13 cellular contexts compared by ENCODE assay signal in genomic region chr2:24269270-24269669, GRCh38.
DNase-seq lines count a peak whose midpoint lies in the region; ATAC-seq, FAIRE-seq and TF ChIP-seq lines count a peak whose summit lies in the region.
"Had no signal": no experiment of that assay in that cellular context is flagged by ENCODE, and none has a peak within 500 bp of the region (broad histone marks: within the 10 kb centered on the region; RNA-seq: fewer than 3 reads in every experiment).

No MANE protein-coding gene starts in this region.

- H4K20me1 ChIP-seq in GM23248 (ENCODE audit: insufficient read depth) (no peaks in the 10 kb centered on the region), HepG2 (ENCODE audit: insufficient read depth, low read length) (no peaks in the 10 kb centered on the region)
- H4K20me1 ChIP-seq: BLaER1 had no signal

- peak; percentile 88 for ATAC-seq in HepG2
- no peak for ATAC-seq in GM21723 (IDR thresholded peaks at IDR 0.05; ENCODE audit: unreplicated experiment)
- ATAC-seq in HG02588 (IDR thresholded peaks at IDR 0.05; ENCODE audit: unreplicated experiment), result no peak
- ATAC-seq: Right ventricle myocardium inferior had no signal

- intact Hi-C loops in A673 (cut with micrococcal nuclease; ENCODE audit: unreplicated experiment), result no loop called here
- intact Hi-C loops in HepG2 (cut with micrococcal nuclease; ENCODE audit: unreplicated experiment), result no loop called here
- intact Hi-C loops in spleen (cut with DNase I; ENCODE audit: low total_unique reads), result no loop called here

- no peaks in the 10 kb centered on the region for H3K36me3 ChIP-seq in A673 (ENCODE audit: insufficient read depth, low read length, poor library complexity, severe bottlenecking)
- peaks cover 14% of the 10 kb centered on the region for H3K36me3 ChIP-seq in GM23248 (ENCODE audit: low read depth)
- H3K36me3 ChIP-seq in HepG2 (replicated peaks in 1 of 2; ENCODE audit: control insufficient read depth in 1 of 2, insufficient read depth in 2 of 2, low read length in 2 of 2), result peaks cover 0 to 38% of the 10 kb centered on the region in 2 experiments
- H3K36me3 ChIP-seq in spleen, result peaks cover 3 to 100% (median 69%) of the 10 kb centered on the region in 6 donors

- no peak overlapping the region for H3K4me3 ChIP-seq in A673 (ENCODE audit: low read depth, low read length, poor library complexity, severe bottlenecking)
- no peak overlapping the region for H3K4me3 ChIP-seq in GM23248
- H3K4me3 ChIP-seq in HepG2 (replicated peaks in 1 of 3; ENCODE audit: insufficient read depth in 1 of 3, low read depth in 2 of 3, low read length in 3 of 3), result no peak overlapping the region
- no peak overlapping the region for H3K4me3 ChIP-seq in spleen
- H3K4me3 ChIP-seq: BLaER1 had no signal

- FAIRE-seq in HepG2 (lab: Jason Lieb, UNC), result peak; percentile 58
- FAIRE-seq: islet of Langerhans had no signal

- no peak for TF ChIP-seq EP300 in HepG2 (IDR thresholded peaks at IDR 0.05; ENCODE audit: low read depth in 2 of 2, low read length in 2 of 2)
- no peak for TF ChIP-seq EP300 in HepG2 (CRISPR knock-in tag; IDR thresholded peaks at IDR 0.05; ENCODE audit: borderline replicate concordance)

- TF ChIP-seq POLR2A in HepG2 (IDR thresholded peaks at IDR 0.05; ENCODE audit: insufficient read depth in 1 of 2, low read depth in 2 of 2, low read length in 2 of 2) (no peak), spleen (IDR thresholded peaks at IDR 0.05) (no peak)

- no peaks in the 10 kb centered on the region for H3K9me2 ChIP-seq in GM23248 (ENCODE audit: insufficient read depth)

- H3K79me2 ChIP-seq in GM23248 (ENCODE audit: insufficient read depth) (no peaks in the 10 kb centered on the region), HepG2 (ENCODE audit: insufficient read depth, low read length) (no peaks in the 10 kb centered on the region)

- H3K27ac ChIP-seq in A673 (ENCODE audit: low read depth, low read length, poor library complexity, severe bottlenecking) (no peak overlapping the region), GM23248 (no peak overlapping the region), HepG2 (ENCODE audit: extremely low read length, insufficient read depth, low read length) (no peak overlapping the region), spleen (no peak overlapping the region)
- H3K27ac ChIP-seq: BLaER1 had no signal

- DNase-seq in A673 (ENCODE audit: low spot score) (peak; percentile 7), GM23248 (peak; percentile 19), astrocyte of the hippocampus (ENCODE audit: low read depth, low spot score) (peak; percentile 2), HepG2 (ENCODE audit: low spot score) (peak; percentile 47), NCI-H774 (lab: John Stamatoyannopoulos, UW) (no peak), spleen (no peak)
- DNase-seq: MM.1S, NCI-H446 treated with DMSO at 0.1 percent for 48 hours had no signal

- POLR2A ChIA-PET in A673 (lab: Charles Lee; ENCODE audit: low non-redundant PET) (no interaction called here), HepG2 (lab: Yijun Ruan, JAX) (no interaction called here)

- BruUV-seq in A673 (replicated peaks; lab: Mats Ljungman, UMichigan), result no TSS peak
- no TSS peak for BruUV-seq in HepG2 (replicated peaks; lab: Mats Ljungman, UMichigan)

- no peak overlapping the region for H3K9ac ChIP-seq in GM23248
- H3K9ac ChIP-seq in HepG2 (ENCODE audit: insufficient read depth, low read depth, low read length), result no peak overlapping the region
- H3K9ac ChIP-seq: BLaER1 had no signal

- H3K4me1 ChIP-seq in A673 (ENCODE audit: insufficient read depth, low read length, poor library complexity, severe bottlenecking) (no peaks in the 10 kb centered on the region), GM23248 (ENCODE audit: insufficient read depth) (peaks cover 6% of the 10 kb centered on the region; the same call in 1 of the 2 replicates), HepG2 (ENCODE audit: insufficient read depth, low read length) (peaks cover 13% of the 10 kb centered on the region; the same call in 1 of the 2 replicates), spleen (no peaks in the 10 kb centered on the region)
- H3K4me1 ChIP-seq: BLaER1 had no signal

- in situ Hi-C loops in GM23248 (cut with MboI) (no loop called here), HepG2 (cut with HindIII; ENCODE audit: extremely low pct_ligation_motif_present, low pct_unique_long_range_greater_than_20kb) (no loop called here)

- H3K27me3 ChIP-seq in A673 (replicated peaks; ENCODE audit: insufficient read depth, low read depth, low read length, poor library complexity), result no peaks in the 10 kb centered on the region
- no peaks in the 10 kb centered on the region for H3K27me3 ChIP-seq in GM23248 (replicated peaks; ENCODE audit: insufficient read depth)
- no peaks in the 10 kb centered on the region for H3K27me3 ChIP-seq in HepG2 (ENCODE audit: control insufficient read depth in 1 of 2, insufficient read depth in 2 of 2, low read length in 2 of 2)
- no peaks in the 10 kb centered on the region for H3K27me3 ChIP-seq in spleen (replicated peaks in 1 of 7)
- H3K27me3 ChIP-seq: BLaER1 had no signal

- no peaks in the 10 kb centered on the region for H3K9me3 ChIP-seq in A673 (ENCODE audit: low read depth, low read length, poor library complexity, severe bottlenecking)
- H3K9me3 ChIP-seq in GM23248 (ENCODE audit: low read depth), result no peaks in the 10 kb centered on the region
- H3K9me3 ChIP-seq in HepG2 (ENCODE audit: low read length), result no peaks in the 10 kb centered on the region
- no peaks in the 10 kb centered on the region for H3K9me3 ChIP-seq in spleen
- H3K9me3 ChIP-seq: BLaER1 had no signal

- no peaks in the 10 kb centered on the region for H3F3A ChIP-seq in GM23248 (ENCODE audit: insufficient read depth)

- TF ChIP-seq RAD21 in HepG2 (CRISPR knock-in tag; IDR thresholded peaks at IDR 0.05), result no peak

- H3K4me2 ChIP-seq in GM23248 (ENCODE audit: unreplicated experiment), result no peak overlapping the region
- H3K4me2 ChIP-seq in HepG2 (ENCODE audit: low read depth, low read length), result no peak overlapping the region
- H3K4me2 ChIP-seq: BLaER1 had no signal

- 88 to 90% methylated on average over 2 of the region's 2 CpGs for WGBS in GM23248 (ENCODE audit: low coverage in 1 of 2, low lambda C conversion rate in 2 of 2, missing lambda C conversion rate in 2 of 2), 2 experiments
- WGBS in HepG2 (ENCODE audit: low lambda C conversion rate), result 95% methylated on average over 2 of the region's 2 CpGs
- 94 to 100% (median 97%) methylated on average over 2 of the region's 2 CpGs for WGBS in spleen, 5 donors

- CTCF ChIA-PET in A673 (lab: Charles Lee), result no interaction called here
- CTCF ChIA-PET in HepG2 (lab: Yijun Ruan, JAX; ENCODE audit: low intra/inter-chr PET ratio, low total read pairs), result no interaction called here

- H2AFZ ChIP-seq in GM23248 (no peak overlapping the region), HepG2 (ENCODE audit: low read length) (no peak overlapping the region)

- TF ChIP-seq CTCF in A673 (conservative IDR thresholded peaks at IDR 0.05; ENCODE audit: low read depth, low read length), result no peak
- no peak for TF ChIP-seq CTCF in HepG2 (CRISPR knock-in tag; IDR thresholded peaks at IDR 0.05)
- TF ChIP-seq CTCF in spleen (IDR thresholded peaks at IDR 0.05 in 8 of 11, conservative IDR thresholded peaks at IDR 0.05 in 3 of 11), result no peak

TF ChIP-seq in HepG2, 621 proteins besides CTCF, POLR2A, EP300 and RAD21 (continues in another document):
- no peak for TF ChIP-seq SRY (CRISPR knock-in tag; IDR thresholded peaks at IDR 0.05)
- TF ChIP-seq DR1 (CRISPR knock-in tag; IDR thresholded peaks at IDR 0.05), result no peak
- TF ChIP-seq ZNF766 (CRISPR knock-in tag; IDR thresholded peaks at IDR 0.05; ENCODE audit: borderline replicate concordance), result no peak
- peak; percentile 68; the same call in 1 of the 2 replicates for TF ChIP-seq RFX5 (IDR thresholded peaks at IDR 0.05; ENCODE audit: low read depth, low read length)
- TF ChIP-seq ZNF142 (CRISPR knock-in tag; IDR thresholded peaks at IDR 0.05), result no peak
- no peak for TF ChIP-seq STAT5B (CRISPR knock-in tag; IDR thresholded peaks at IDR 0.05)

Comparison
In these comparisons a context has a peak if more than half of its experiments do, and no peak if none do; other contexts are left out.
1. DNase-seq: peak in A673 (single experiment), GM23248 (single experiment), astrocyte of the hippocampus (single experiment) and HepG2 (single experiment); none in NCI-H774 (single experiment) and spleen (single experiment).